ENCODE assay signal across 15 cellular contexts in the genomic region with DNA sequence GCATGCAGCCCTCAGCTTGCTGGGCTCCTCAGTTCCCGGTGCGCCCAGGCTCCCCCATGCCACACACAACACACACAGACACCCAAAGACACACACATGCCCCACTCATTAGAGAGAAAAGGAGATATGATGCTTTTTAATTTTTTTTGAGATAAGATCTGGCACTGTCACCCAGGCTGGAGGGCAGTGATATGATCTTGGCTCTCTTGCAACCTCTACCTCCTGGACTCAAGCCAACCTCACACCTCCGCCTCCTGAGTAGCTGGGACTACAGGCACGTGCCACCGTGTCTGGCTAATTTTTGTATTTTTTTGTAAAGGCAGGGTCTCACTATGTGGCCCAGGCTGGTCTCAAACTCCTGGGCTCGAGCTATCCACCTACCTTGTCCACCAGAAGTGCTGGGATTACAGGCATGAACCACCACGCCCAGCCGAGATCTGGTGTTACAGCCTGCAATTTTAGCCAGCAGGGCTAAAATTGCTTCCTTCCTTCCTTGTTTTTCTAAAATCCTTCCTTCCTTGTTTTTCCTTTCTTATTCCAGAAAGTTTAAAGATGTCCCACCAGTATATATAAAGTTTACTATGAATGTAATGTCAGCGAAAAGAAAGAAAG.
DNase-seq lines count a peak whose midpoint lies in the region; ATAC-seq and TF ChIP-seq lines count a peak whose summit lies in the region.
"Had no signal": no experiment of that assay in that cellular context is flagged by ENCODE, and none has a peak within 500 bp of the region (broad histone marks: within the 10 kb centered on the region; RNA-seq: fewer than 3 reads in every experiment).

No MANE protein-coding gene starts in this region.

- H3K27ac ChIP-seq in parathyroid adenoma (no peak overlapping the region), upper lobe of right lung (peak overlapping the region; percentile 25), body of pancreas (no peak overlapping the region)
- H3K27ac ChIP-seq: BLaER1 treated with 17β-estradiol and CSF1 and Interleukin-3, amounts not matched to agents 10 nM and 100 nM had no signal

- no peak overlapping the region for H3K9ac ChIP-seq in parathyroid adenoma
- H3K9ac ChIP-seq: BLaER1 treated with 17β-estradiol and CSF1 and Interleukin-3, amounts not matched to agents 10 nM and 100 nM had no signal

- intact Hi-C loops in upper lobe of right lung (cut with DNase I) (no loop called here), body of pancreas (cut with DNase I) (no loop called here)

- H3K4me2 ChIP-seq in parathyroid adenoma (ENCODE audit: low read length), result peak overlapping the region; percentile 19

- no peak for TF ChIP-seq POLR2A in body of pancreas (IDR thresholded peaks at IDR 0.05)

- ATAC-seq in upper lobe of right lung (no peak), body of pancreas (no peak)
- ATAC-seq: GM12878 had no signal

- no peak overlapping the region for H2AFZ ChIP-seq in parathyroid adenoma

- no peaks in the 10 kb centered on the region for H3K36me3 ChIP-seq in parathyroid adenoma (ENCODE audit: control insufficient read depth, insufficient read depth, low read length)
- no peaks in the 10 kb centered on the region for H3K36me3 ChIP-seq in upper lobe of right lung
- H3K36me3 ChIP-seq in body of pancreas (replicated peaks in 1 of 2; ENCODE audit: insufficient read depth in 1 of 2, low read depth in 2 of 2), result no peaks in the 10 kb centered on the region

- 73 to 76% methylated on average over 9 of the region's 9 CpGs for WGBS in body of pancreas, 2 donors

- peaks cover 32% of the 10 kb centered on the region for H3K4me1 ChIP-seq in parathyroid adenoma
- peaks cover 44% of the 10 kb centered on the region for H3K4me1 ChIP-seq in upper lobe of right lung
- no peaks in the 10 kb centered on the region for H3K4me1 ChIP-seq in body of pancreas

- no peaks in the 10 kb centered on the region for H3K79me2 ChIP-seq in parathyroid adenoma

- no peaks in the 10 kb centered on the region for H3K9me3 ChIP-seq in parathyroid adenoma (ENCODE audit: control insufficient read depth, low read length)
- no peaks in the 10 kb centered on the region for H3K9me3 ChIP-seq in upper lobe of right lung
- no peaks in the 10 kb centered on the region for H3K9me3 ChIP-seq in body of pancreas
- H3K9me3 ChIP-seq: BLaER1 treated with 17β-estradiol and CSF1 and Interleukin-3, amounts not matched to agents 10 nM and 100 nM had no signal

- in situ Hi-C loops in GM13977 (cut with MboI; ENCODE audit: low pct_unique_long_range_greater_than_20kb, low sequenced_read_pairs, unreplicated experiment), result no loop called here

- TF ChIP-seq CTCF in parathyroid adenoma (IDR thresholded peaks at IDR 0.05) (no peak), upper lobe of right lung (IDR thresholded peaks at IDR 0.05) (no peak), GM13977 (IDR thresholded peaks at IDR 0.05; ENCODE audit: extremely low read depth, insufficient read depth, missing control alignments) (no peak), body of pancreas (IDR thresholded peaks at IDR 0.05) (no peak)

- DNase-seq in NCI-H2171 treated with DMSO at 0.1 percent for 48 hours (lab: John Stamatoyannopoulos, UW) (peak; percentile 22), NCI-H2171 (lab: John Stamatoyannopoulos, UW) (no peak), cerebellar cortex (ENCODE audit: low spot score) (peak; percentile 34), upper lobe of right lung (no peak), GM13977 (ENCODE audit: low spot score) (no peak), body of pancreas (no peak)
- no peak for DNase-seq in stimulated activated CD4-positive, alpha-beta T cell treated with anti-CD3 and anti-CD28 coated beads, Interleukin-4, amount 100 ng/mL, for 1 hour
- DNase-seq: Karpas-422, MM.1S, NCI-H187 treated with DMSO at 0.1 percent for 48 hours, NCI-H774, SHP77 had no signal

- no peak overlapping the region for H3K4me3 ChIP-seq in parathyroid adenoma (ENCODE audit: low read depth, low read length)
- no peak overlapping the region for H3K4me3 ChIP-seq in upper lobe of right lung
- no peak overlapping the region for H3K4me3 ChIP-seq in body of pancreas
- H3K4me3 ChIP-seq: BLaER1 treated with 17β-estradiol and CSF1 and Interleukin-3, amounts not matched to agents 10 nM and 100 nM; GM12878 had no signal

- H3K27me3 ChIP-seq in parathyroid adenoma (ENCODE audit: control insufficient read depth, insufficient read depth, low read length) (no peaks in the 10 kb centered on the region), upper lobe of right lung (no peaks in the 10 kb centered on the region), body of pancreas (no peaks in the 10 kb centered on the region)
- H3K27me3 ChIP-seq: BLaER1 treated with 17β-estradiol and CSF1 and Interleukin-3, amounts not matched to agents 10 nM and 100 nM had no signal

Comparison
In these comparisons a context has a peak if more than half of its experiments do, and no peak if none do; other contexts are left out.
1. DNase-seq: peak in NCI-H2171 treated with DMSO at 0.1 percent for 48 hours (single experiment) and cerebellar cortex (single experiment); none in NCI-H2171 (single experiment), upper lobe of right lung (single experiment), GM13977 (single experiment), body of pancreas (0 of 4) and stimulated activated CD4-positive, alpha-beta T cell treated with anti-CD3 and anti-CD28 coated beads, Interleukin-4, amount 100 ng/mL, for 1 hour (single experiment).